In the genomic region with DNA sequence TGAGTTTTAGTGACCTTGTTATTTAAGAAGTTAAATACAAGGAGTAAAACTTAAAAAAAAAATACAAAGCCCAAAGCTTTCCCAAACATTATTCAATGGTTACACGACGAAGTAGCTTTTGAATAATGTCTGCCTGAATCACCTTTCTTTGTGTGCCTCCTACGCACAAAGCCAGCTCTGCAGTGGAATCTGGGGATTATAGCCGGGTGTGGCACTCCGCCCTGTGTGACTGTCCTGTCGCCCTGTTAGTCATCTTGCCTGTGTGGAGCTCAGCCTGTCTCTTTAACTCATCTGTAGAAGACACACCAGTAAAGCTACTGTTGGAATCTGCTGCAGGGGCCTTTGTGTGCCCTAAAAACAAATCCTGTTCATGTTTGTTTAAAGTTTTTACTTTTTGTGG, we compare ENCODE assay signal across 10 cellular contexts.
DNase-seq lines count a peak whose midpoint lies in the region; ATAC-seq and TF ChIP-seq lines count a peak whose summit lies in the region.
"Had no signal": no experiment of that assay in that cellular context is flagged by ENCODE, and none has a peak within 500 bp of the region (broad histone marks: within the 10 kb centered on the region; RNA-seq: fewer than 3 reads in every experiment).

No MANE protein-coding gene starts in this region.

- TF ChIP-seq CTCF in A673 (conservative IDR thresholded peaks at IDR 0.05; ENCODE audit: low read depth, low read length) (no peak), HFFc6 (IDR thresholded peaks at IDR 0.05) (no peak)

- no peak overlapping the region for H3K4me3 ChIP-seq in A673 (ENCODE audit: low read depth, low read length, poor library complexity, severe bottlenecking)

- H3K27ac ChIP-seq in A673 (ENCODE audit: low read depth, low read length, poor library complexity, severe bottlenecking) = no peak overlapping the region

- ATAC-seq in HG02938 (IDR thresholded peaks at IDR 0.05; ENCODE audit: unreplicated experiment) (no peak), GM18502 (IDR thresholded peaks at IDR 0.05; ENCODE audit: poor library complexity, unreplicated experiment) (no peak), GM19397 (IDR thresholded peaks at IDR 0.05; ENCODE audit: unreplicated experiment) (no peak)

- no peaks in the 10 kb centered on the region for H3K9me3 ChIP-seq in A673 (ENCODE audit: low read depth, low read length, poor library complexity, severe bottlenecking)

- no TSS peak for BruUV-seq in A673 (replicated peaks; lab: Mats Ljungman, UMichigan)

- intact Hi-C loops in A673 (cut with micrococcal nuclease; ENCODE audit: unreplicated experiment) = no loop called here

- H3K36me3 Mint-ChIP-seq in HFFc6 (ENCODE audit: low read depth) = peaks cover 60% of the 10 kb centered on the region

- peak overlapping the region; percentile 41 for H3K4me3 Mint-ChIP-seq in HFFc6

- H3K27me3 ChIP-seq in A673 (replicated peaks; ENCODE audit: insufficient read depth, low read depth, low read length, poor library complexity) = no peaks in the 10 kb centered on the region

- peaks cover 51% of the 10 kb centered on the region for H3K36me3 ChIP-seq in A673 (ENCODE audit: insufficient read depth, low read length, poor library complexity, severe bottlenecking)

- no peaks in the 10 kb centered on the region for H3K9me3 Mint-ChIP-seq in HFFc6

- H3K4me1 ChIP-seq in A673 (ENCODE audit: insufficient read depth, low read length, poor library complexity, severe bottlenecking) = peaks cover 8% of the 10 kb centered on the region

- H3K4me1 Mint-ChIP-seq in HFFc6 (ENCODE audit: low read depth) = peaks cover 77% of the 10 kb centered on the region

- CTCF ChIA-PET in A673 (lab: Charles Lee) = no interaction called here

- peaks cover 17% of the 10 kb centered on the region for H3K27me3 Mint-ChIP-seq in HFFc6 (ENCODE audit: insufficient read depth)

- DNase-seq in A673 (ENCODE audit: low spot score) (peak; percentile 58), HFFc6 (peak; percentile 70), SW 1271 (lab: John Stamatoyannopoulos, UW) (peak; percentile 44 to 55), iris pigment epithelial cell (ENCODE audit: low read depth) (peak; percentile 40), retina (no peak)
- DNase-seq: DMS 273 treated with DMSO at 0.1 percent for 48 hours, left cardiac atrium had no signal

- peak overlapping the region; percentile 74 for H3K27ac Mint-ChIP-seq in HFFc6

- POLR2A ChIA-PET in A673 (lab: Charles Lee; ENCODE audit: low non-redundant PET) = no interaction called here
